10 cellular contexts compared by ENCODE assay signal in genomic region chr19:19420570-19421301, GRCh38. TPM values are rescaled to one million over a fixed set of nuclear protein-coding genes. Genes with fewer than 3 reads are reported as not detected.
DNase-seq lines count a peak whose midpoint lies in the region; TF ChIP-seq lines count a peak whose summit lies in the region.
"Had no signal": no experiment of that assay in that cellular context is flagged by ENCODE, and none has a peak within 500 bp of the region (broad histone marks: within the 10 kb centered on the region; RNA-seq: fewer than 3 reads in every experiment).

No MANE protein-coding gene starts in this region.

- no peaks in the 10 kb centered on the region for H3K9me3 Mint-ChIP-seq in chondrocyte (ENCODE audit: low read depth)

- H3K27ac Mint-ChIP-seq in chondrocyte (ENCODE audit: unreplicated experiment) = peak overlapping the region; percentile 22

- peak; percentile 26 to 28 for DNase-seq in activated CD8-positive, alpha-beta memory T cell treated with anti-CD3 and anti-CD28 coated beads for 4 hours (ENCODE audit: low read depth in 2 of 2)
- no peak for DNase-seq in activated CD8-positive, alpha-beta memory T cell treated with anti-CD3 and anti-CD28 coated beads, Interleukin-2, amount 50 U/mL, for 48 hours
- DNase-seq in NCI-H1694 (lab: John Stamatoyannopoulos, UW) (peak; percentile 62), chondrocyte (ENCODE audit: low spot score) (no peak), H7 (no peak), MG63 (no peak), BE2C (no peak)
- peak; percentile 63 for DNase-seq in stimulated activated CD8-positive, alpha-beta memory T cell treated with anti-CD3 and anti-CD28 coated beads, Interleukin-4, amount 100 ng/mL, for 48 hours
- DNase-seq: midbrain had no signal

- H3K27me3 ChIP-seq in H7 (ENCODE audit: control insufficient read depth, insufficient read depth, low read length) = no peaks in the 10 kb centered on the region
- H3K27me3 ChIP-seq in MG63 = no peaks in the 10 kb centered on the region
- H3K27me3 ChIP-seq in BE2C = no peaks in the 10 kb centered on the region
- H3K27me3 ChIP-seq: vagina had no signal

- H3K27me3 Mint-ChIP-seq in chondrocyte (ENCODE audit: low read depth) = no peaks in the 10 kb centered on the region

- peaks cover 38% of the 10 kb centered on the region for H3K4me1 Mint-ChIP-seq in chondrocyte (ENCODE audit: low read depth)

- no peak overlapping the region for H3K4me3 ChIP-seq in H7 (ENCODE audit: insufficient read depth, low read depth, low read length)
- no peak overlapping the region for H3K4me3 ChIP-seq in MG63
- H3K4me3 ChIP-seq in BE2C (ENCODE audit: low read depth, low read length) = no peak overlapping the region
- H3K4me3 ChIP-seq: vagina had no signal

- no peak overlapping the region for H3K4me3 Mint-ChIP-seq in chondrocyte (ENCODE audit: unreplicated experiment)

- no peaks in the 10 kb centered on the region for H3K36me3 Mint-ChIP-seq in chondrocyte (ENCODE audit: low read depth)

- no peaks in the 10 kb centered on the region for H3K9me3 ChIP-seq in MG63
- H3K9me3 ChIP-seq in BE2C = no peaks in the 10 kb centered on the region
- H3K9me3 ChIP-seq: vagina had no signal

- H3K4me1 ChIP-seq in BE2C = no peaks in the 10 kb centered on the region

- H3K36me3 ChIP-seq in H7 (replicated peaks; ENCODE audit: control insufficient read depth, insufficient read depth, low read length) (no peaks in the 10 kb centered on the region), MG63 (peaks cover 20% of the 10 kb centered on the region), BE2C (peaks cover 4% of the 10 kb centered on the region)
- H3K36me3 ChIP-seq: vagina had no signal

- TF ChIP-seq CTCF in chondrocyte (IDR thresholded peaks at IDR 0.05) (no peak), BE2C (IDR thresholded peaks at IDR 0.05; ENCODE audit: low read depth, low read length) (no peak)

RNA-seq across cellular contexts. Expression of gene GATAD2A, which starts 15.3 kb away (rescaled TPM):
- total RNA-seq in chondrocyte = 68.9 to 83.7 TPM (median 82.6 TPM) in 3 replicates
- 104 and 130 TPM in 2 replicates for total RNA-seq in H7 (2014; rRNA removed; shearing (Covaris generic))
- total RNA-seq in MG63 (2014; rRNA removed; shearing (Covaris generic); ENCODE audit: low replicate concordance) = 46.3 and 69.1 TPM in 2 replicates
- polyA plus RNA-seq in BE2C (2012; ENCODE audit: insufficient read depth, insufficient read length, low read depth) = 76.3 TPM

Comparison
In these comparisons a context has a peak if more than half of its experiments do, and no peak if none do; other contexts are left out.
1. DNase-seq: peak in activated CD8-positive, alpha-beta memory T cell treated with anti-CD3 and anti-CD28 coated beads for 4 hours (2 of 2), NCI-H1694 (single experiment) and stimulated activated CD8-positive, alpha-beta memory T cell treated with anti-CD3 and anti-CD28 coated beads, Interleukin-4, amount 100 ng/mL, for 48 hours (single experiment); none in activated CD8-positive, alpha-beta memory T cell treated with anti-CD3 and anti-CD28 coated beads, Interleukin-2, amount 50 U/mL, for 48 hours (single experiment), chondrocyte (single experiment), H7 (single experiment), MG63 (single experiment) and BE2C (single experiment).